ENCODE assay signal across 8 cellular contexts in the genomic region with DNA sequence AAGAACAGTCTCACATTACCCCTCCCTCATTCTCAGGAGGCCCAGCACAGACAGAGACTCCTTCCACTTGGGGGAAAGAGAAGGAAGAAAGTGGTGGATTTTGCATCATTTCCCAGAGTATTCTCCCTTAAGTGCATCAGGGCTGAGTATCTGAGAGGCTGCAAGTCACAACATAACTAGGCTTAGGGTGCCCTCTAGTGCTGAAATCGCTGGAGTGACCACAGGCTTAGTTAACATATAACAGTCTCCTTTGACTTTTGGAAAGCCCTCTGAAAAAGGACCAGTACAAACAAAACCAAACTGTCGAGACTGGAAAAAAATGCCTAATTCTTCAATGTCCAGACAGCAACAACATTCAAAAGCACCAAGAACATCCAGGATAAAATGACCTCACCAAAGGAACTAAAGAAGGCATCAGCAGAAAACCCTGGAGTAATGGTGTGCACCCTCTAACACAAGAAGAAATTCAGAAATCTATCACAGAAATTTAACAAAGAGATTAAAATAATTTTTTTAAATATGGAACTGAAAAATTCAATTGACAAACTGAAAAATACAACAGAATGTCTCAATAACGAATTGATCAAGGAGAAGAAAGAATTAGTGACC.
DNase-seq lines count a peak whose midpoint lies in the region; ATAC-seq, FAIRE-seq and TF ChIP-seq lines count a peak whose summit lies in the region.

No MANE protein-coding gene starts in this region.

- no peaks in the 10 kb centered on the region for H3K4me1 ChIP-seq in Loucy (ENCODE audit: insufficient read depth, low read length, poor library complexity, severe bottlenecking)
- no peaks in the 10 kb centered on the region for H3K4me1 ChIP-seq in RWPE2 (ENCODE audit: insufficient read depth, poor library complexity, severe bottlenecking)
- no peaks in the 10 kb centered on the region for H3K4me1 ChIP-seq in effector memory CD4-positive, alpha-beta T cell (ENCODE audit: control insufficient read depth, insufficient read depth, low read length, poor library complexity, severe bottlenecking)

- H3K36me3 ChIP-seq in Loucy (ENCODE audit: insufficient read depth, low read length), result no peaks in the 10 kb centered on the region
- H3K36me3 ChIP-seq in RWPE2 (ENCODE audit: low read depth), result no peaks in the 10 kb centered on the region
- H3K36me3 ChIP-seq in effector memory CD4-positive, alpha-beta T cell (ENCODE audit: control insufficient read depth, insufficient read depth, low read length), result no peaks in the 10 kb centered on the region

- FAIRE-seq in GM12892 (lab: Jason Lieb, UNC), result peak; percentile 66

- H3K9ac ChIP-seq in Loucy (ENCODE audit: low read depth, low read length, poor library complexity, severe bottlenecking), result no peak overlapping the region

- H2AFZ ChIP-seq in Loucy (ENCODE audit: low read length), result peak overlapping the region; percentile 13; the same call in 1 of the 2 replicates

- no peaks in the 10 kb centered on the region for H4K20me1 ChIP-seq in Loucy (ENCODE audit: insufficient read depth, low read length, poor library complexity, severe bottlenecking)

- H3K9me3 ChIP-seq in Loucy (ENCODE audit: insufficient read depth, low read depth, low read length) (peaks cover 20% of the 10 kb centered on the region; the same call in 1 of the 2 replicates), RWPE2 (ENCODE audit: severe bottlenecking) (no peaks in the 10 kb centered on the region)
- H3K9me3 ChIP-seq in effector memory CD4-positive, alpha-beta T cell (ENCODE audit: control insufficient read depth, low read length), result peaks cover 4% of the 10 kb centered on the region

- H3K4me2 ChIP-seq in Loucy (ENCODE audit: low read depth, low read length, poor library complexity, severe bottlenecking), result no peak overlapping the region

- H3K27ac ChIP-seq in RWPE2 (ENCODE audit: poor library complexity, severe bottlenecking), result no peak overlapping the region
- no peak overlapping the region for H3K27ac ChIP-seq in effector memory CD4-positive, alpha-beta T cell (ENCODE audit: insufficient read depth, low read length, poor library complexity, severe bottlenecking)

- DNase-seq in AG10803 (ENCODE audit: low read depth) (peak; percentile 63), GM12892 (ENCODE audit: insufficient read length) (peak; percentile 4), RWPE2 (ENCODE audit: low spot score) (no peak), dermis microvascular lymphatic vessel endothelial cell (ENCODE audit: low read depth in 2 of 2) (peak; percentile 24 to 59), middle frontal gyrus (ENCODE audit: extremely low spot score, low spot score) (peak; percentile 4)
- DNase-seq in effector memory CD4-positive, alpha-beta T cell, result no peak

- H3F3A ChIP-seq in Loucy (ENCODE audit: low read depth), result no peaks in the 10 kb centered on the region

- no peaks in the 10 kb centered on the region for H3K79me2 ChIP-seq in Loucy (ENCODE audit: insufficient read depth, low read length)

- no peak for TF ChIP-seq POLR2A in GM12892 (IDR thresholded peaks at IDR 0.05; ENCODE audit: low read depth, low read length)

- TF ChIP-seq CTCF in AG10803 (conservative IDR thresholded peaks at IDR 0.05; ENCODE audit: low read length) (peak; percentile 74), Loucy (conservative IDR thresholded peaks at IDR 0.05; ENCODE audit: low read length) (peak; percentile 88), RWPE2 (IDR thresholded peaks at IDR 0.05; ENCODE audit: poor library complexity, severe bottlenecking) (peak; percentile 87)

- no peaks in the 10 kb centered on the region for H3K9me2 ChIP-seq in Loucy (replicated peaks; ENCODE audit: low read depth, low read length)

- ATAC-seq in HG02588 (IDR thresholded peaks at IDR 0.05; ENCODE audit: unreplicated experiment), result peak; percentile 98
- peak; percentile 100 for ATAC-seq in RWPE2 (ENCODE audit: low read depth)

- H3K27me3 ChIP-seq in Loucy (ENCODE audit: insufficient read depth, low read length, poor library complexity, severe bottlenecking) (no peaks in the 10 kb centered on the region), RWPE2 (ENCODE audit: insufficient read depth, poor library complexity, severe bottlenecking) (peaks cover 7% of the 10 kb centered on the region)
- H3K27me3 ChIP-seq in effector memory CD4-positive, alpha-beta T cell (replicated peaks; ENCODE audit: control insufficient read depth, insufficient read depth, low read length, poor library complexity, severe bottlenecking), result no peaks in the 10 kb centered on the region

- H3K4me3 ChIP-seq in AG10803 (ENCODE audit: low read length) (no peak overlapping the region), Loucy (ENCODE audit: low read length, poor library complexity, severe bottlenecking) (no peak overlapping the region), RWPE2 (ENCODE audit: severe bottlenecking) (no peak overlapping the region)
- no peak overlapping the region for H3K4me3 ChIP-seq in effector memory CD4-positive, alpha-beta T cell (ENCODE audit: insufficient read depth, low read depth, low read length, poor library complexity, severe bottlenecking)

Comparison
In these comparisons a context has a peak if more than half of its experiments do, and no peak if none do; other contexts are left out.
1. DNase-seq: peak in AG10803 (single experiment), GM12892 (single experiment), dermis microvascular lymphatic vessel endothelial cell (2 of 2) and middle frontal gyrus (single experiment); none in RWPE2 (single experiment) and effector memory CD4-positive, alpha-beta T cell (0 of 3).
2. Peak in every context shown above with its lines, with median percentiles within 50 percentile points of each other: CTCF ChIP-seq.